1 cellular context compared by ENCODE assay signal in genomic region chr6:37025621-37026466, GRCh38.
TF ChIP-seq lines count a peak whose summit lies in the region.

No MANE protein-coding gene starts in this region.

TF ChIP-seq in GM23338, 12 proteins besides CTCF, POLR2A, EP300 and RAD21 (continued from another document):
- no peak for TF ChIP-seq ZNF462 (CRISPR knock-in tag; IDR thresholded peaks at IDR 0.05)
- TF ChIP-seq STAT1 (IDR thresholded peaks at IDR 0.05; ENCODE audit: unreplicated experiment): no peak
- TF ChIP-seq NANOG (IDR thresholded peaks at IDR 0.05; ENCODE audit: borderline replicate concordance): no peak
- no peak for TF ChIP-seq CREB1 (CRISPR knock-in tag; IDR thresholded peaks at IDR 0.05; ENCODE audit: low read depth)
- TF ChIP-seq POLR2AphosphoS5 (IDR thresholded peaks at IDR 0.05; ENCODE audit: low read depth): no peak
- TF ChIP-seq REST (IDR thresholded peaks at IDR 0.05; ENCODE audit: unreplicated experiment): no peak
